Comparison of ENCODE assay signal across 9 cellular contexts in the genomic region with DNA sequence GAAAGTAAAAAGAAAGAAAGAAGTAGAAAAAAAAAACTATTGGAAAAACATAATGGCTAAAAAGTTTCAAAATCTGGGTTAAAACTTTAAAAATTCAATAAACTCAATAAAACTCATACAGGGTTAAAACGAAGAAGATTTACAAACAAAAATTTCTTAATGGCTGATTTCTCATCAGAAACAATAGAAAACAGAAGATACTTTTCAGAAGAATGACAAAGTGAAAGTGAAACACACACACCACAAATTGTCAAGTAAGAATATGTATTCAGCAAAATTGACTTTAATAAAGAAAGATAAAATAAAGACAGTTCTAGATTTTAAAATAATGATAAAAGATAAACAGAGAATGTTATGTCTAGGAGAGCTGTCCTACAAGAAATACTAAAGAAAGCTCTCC.
DNase-seq lines count a peak whose midpoint lies in the region; ATAC-seq and TF ChIP-seq lines count a peak whose summit lies in the region.
"Had no signal": no experiment of that assay in that cellular context is flagged by ENCODE, and none has a peak within 500 bp of the region (broad histone marks: within the 10 kb centered on the region; RNA-seq: fewer than 3 reads in every experiment).

No MANE protein-coding gene starts in this region.

- no peaks in the 10 kb centered on the region for H4K20me1 ChIP-seq in DND-41 (ENCODE audit: insufficient read depth, low read length)

- peaks cover 14% of the 10 kb centered on the region for H3K4me1 Mint-ChIP-seq in activated naive CD8-positive, alpha-beta T cell treated with anti-CD3 and anti-CD28 coated beads, Interleukin-2, amount 50 U/mL, for 24 hours

- peak overlapping the region; percentile 65 for H3K27ac ChIP-seq in DND-41 (ENCODE audit: low read length)

- no peaks in the 10 kb centered on the region for H3K9me3 Mint-ChIP-seq in activated naive CD8-positive, alpha-beta T cell treated with anti-CD3 and anti-CD28 coated beads, Interleukin-2, amount 50 U/mL, for 24 hours

- H3K79me2 ChIP-seq in DND-41 (ENCODE audit: insufficient read depth, low read length): no peaks in the 10 kb centered on the region

- no peak for TF ChIP-seq CTCF in DND-41 (IDR thresholded peaks at IDR 0.05; ENCODE audit: borderline replicate concordance, extremely low read depth, low read length, poor library complexity, severe bottlenecking)

- no peaks in the 10 kb centered on the region for H3K27me3 ChIP-seq in DND-41 (ENCODE audit: insufficient read depth, low read length, poor library complexity)

- H3K27ac Mint-ChIP-seq in activated naive CD8-positive, alpha-beta T cell treated with anti-CD3 and anti-CD28 coated beads, Interleukin-2, amount 50 U/mL, for 24 hours: no peak overlapping the region

- peak overlapping the region; percentile 20 to 38; a peak in 2 of 4 replicates for H3K4me3 ChIP-seq in DND-41 (ENCODE audit: low read depth in 1 of 2, low read length in 2 of 2)

- H3K4me2 ChIP-seq in DND-41 (ENCODE audit: insufficient read depth, low read length): peak overlapping the region; percentile 54

- DNase-seq in DND-41: no peak
- DNase-seq in LHCN-M2 (ENCODE audit: low read depth): peak; percentile 34
- DNase-seq in activated naive CD8-positive, alpha-beta T cell treated with anti-CD3 and anti-CD28 coated beads, Interleukin-2, amount 50 U/mL, for 24 hours: no peak
- peak; percentile 14 for DNase-seq in myocyte (ENCODE audit: low read depth)
- no peak for DNase-seq in Ammon's horn (ENCODE audit: low spot score)
- no peak for DNase-seq in Right ventricle myocardium inferior (ENCODE audit: missing footprints)
- DNase-seq: activated CD4-positive, CD25-positive, alpha-beta regulatory T cell treated with anti-CD3 and anti-CD28 coated beads, Interleukin-2, amount 50 U/mL, for 72 hours; stimulated activated CD4-positive, alpha-beta T cell treated with anti-CD3 and anti-CD28 coated beads, Interleukin-1b, Interleukin-23, amount 100 ng/mL, for 48 hours had no signal

- peaks cover 16% of the 10 kb centered on the region for H3K4me1 ChIP-seq in DND-41 (ENCODE audit: insufficient read depth, low read length)

- peak overlapping the region; percentile 40 for H3K4me3 Mint-ChIP-seq in activated naive CD8-positive, alpha-beta T cell treated with anti-CD3 and anti-CD28 coated beads, Interleukin-2, amount 50 U/mL, for 24 hours

- H2AFZ ChIP-seq in DND-41 (ENCODE audit: low read depth, low read length): peak overlapping the region; percentile 74

- no peaks in the 10 kb centered on the region for H3K36me3 ChIP-seq in DND-41 (ENCODE audit: insufficient read depth, low read length)

- intact Hi-C loops in Right ventricle myocardium inferior (cut with DNase I): no loop called here

- ATAC-seq in DND-41 (ENCODE audit: insufficient read depth, low read depth) (peak; percentile 63), HG02571 (IDR thresholded peaks at IDR 0.05; ENCODE audit: unreplicated experiment) (no peak), Right ventricle myocardium inferior (no peak)
- ATAC-seq in activated naive CD8-positive, alpha-beta T cell treated with anti-CD3 and anti-CD28 coated beads, Interleukin-2, amount 50 U/mL, for 24 hours: no peak

- H3K36me3 Mint-ChIP-seq in activated naive CD8-positive, alpha-beta T cell treated with anti-CD3 and anti-CD28 coated beads, Interleukin-2, amount 50 U/mL, for 24 hours (ENCODE audit: low read depth): no peaks in the 10 kb centered on the region

- peak overlapping the region; percentile 14; the same call in 1 of the 2 replicates for H3K9ac ChIP-seq in DND-41 (ENCODE audit: low read depth, low read length)

- no peaks in the 10 kb centered on the region for H3K9me3 ChIP-seq in DND-41 (ENCODE audit: insufficient read depth, low read length, severe bottlenecking)

- H3K27me3 Mint-ChIP-seq in activated naive CD8-positive, alpha-beta T cell treated with anti-CD3 and anti-CD28 coated beads, Interleukin-2, amount 50 U/mL, for 24 hours: no peaks in the 10 kb centered on the region

Comparison
In these comparisons a context has a peak if more than half of its experiments do, and no peak if none do; other contexts are left out.
1. DNase-seq: peak in LHCN-M2 (single experiment) and myocyte (single experiment); none in DND-41 (single experiment), activated naive CD8-positive, alpha-beta T cell treated with anti-CD3 and anti-CD28 coated beads, Interleukin-2, amount 50 U/mL, for 24 hours (single experiment), Ammon's horn (single experiment) and Right ventricle myocardium inferior (single experiment).